In genomic region chr12:19440916-19441315, GRCh38 we compare ENCODE assay signal across 8 cellular contexts. TPM values are rescaled to one million over a fixed set of nuclear protein-coding genes. Genes with fewer than 3 reads are reported as not detected.
DNase-seq lines count a peak whose midpoint lies in the region; ATAC-seq, FAIRE-seq and TF ChIP-seq lines count a peak whose summit lies in the region.

No MANE protein-coding gene starts in this region.

- H3K36me3 ChIP-seq in HEK293 (ENCODE audit: control insufficient read depth in 2 of 2, insufficient read depth in 1 of 2, low read length in 2 of 2) (peaks cover 0 to 6% of the 10 kb centered on the region in 2 experiments; a peak in 1 of 3 replicates), small intestine (ENCODE audit: control insufficient read depth in 2 of 2, insufficient read depth in 2 of 2, low read length in 2 of 2) (no peaks in the 10 kb centered on the region)

- no peak for ATAC-seq in activated B cell treated with CpG ODN at 0.5 μM for 24 hours (ENCODE audit: low read depth)
- ATAC-seq in GM19023 (IDR thresholded peaks at IDR 0.05; ENCODE audit: unreplicated experiment): no peak

- intact Hi-C loops in activated B cell treated with CpG ODN at 0.5 μM for 24 hours (cut with micrococcal nuclease): loop anchor here (2.0 to 5.0 kb wide), 3 partner anchors 16 to 1996 kb away; partner anchors contain the start of gene PYROXD1

- TF ChIP-seq CTCF in HEK293 (tag by site-specific recombination; IDR thresholded peaks at IDR 0.05) (no peak), activated B cell treated with CpG ODN at 0.5 μM for 24 hours (IDR thresholded peaks at IDR 0.05) (no peak), glutamatergic neuron (IDR thresholded peaks at IDR 0.05; ENCODE audit: partially characterized antibody, unreplicated experiment) (no peak)

- POLR2A ChIA-PET in HEK293 (lab: Yijun Ruan, JAX) (no interaction called here), activated B cell treated with CpG ODN at 0.5 μM for 24 hours (lab: Charles Lee) (interaction anchor here (0.6 kb wide), 1 partner anchor 14 kb away, joined by 6 read pairs; no protein-coding TSS in a partner anchor)

- H3K4me3 ChIP-seq in HEK293 (ENCODE audit: low read depth, low read length): peak overlapping the region; percentile 100
- H3K4me3 ChIP-seq in small intestine (ENCODE audit: low read depth in 1 of 2, low read length in 2 of 2): peak overlapping the region; percentile 96 to 98

- CTCF ChIA-PET in HEK293 (lab: Yijun Ruan, JAX): no interaction called here
- CTCF ChIA-PET in activated B cell treated with CpG ODN at 0.5 μM for 24 hours (lab: Charles Lee): no interaction called here

- H3K36me3 Mint-ChIP-seq in activated B cell treated with CpG ODN at 0.5 μM for 24 hours (ENCODE audit: low read depth) (peaks cover 23% of the 10 kb centered on the region), glutamatergic neuron (ENCODE audit: unreplicated experiment) (no peaks in the 10 kb centered on the region)

- H3K9me3 Mint-ChIP-seq in activated B cell treated with CpG ODN at 0.5 μM for 24 hours (no peaks in the 10 kb centered on the region), glutamatergic neuron (ENCODE audit: unreplicated experiment) (peaks cover 9% of the 10 kb centered on the region)

- WGBS in small intestine, 3 donors: 2 to 5% (median 3%) methylated on average over 8 of the region's 8 CpGs

- DNase-seq in activated B cell treated with CpG ODN at 0.5 μM for 24 hours (no peak), glutamatergic neuron (no peak), small intestine (no peak), inferior parietal cortex (ENCODE audit: extremely low spot score) (no peak), NCI-H128 (lab: John Stamatoyannopoulos, UW; ENCODE audit: unreplicated experiment) (no peak), NK-92 (lab: John Stamatoyannopoulos, UW; ENCODE audit: unreplicated experiment) (no peak)

- no peaks in the 10 kb centered on the region for H3K27me3 Mint-ChIP-seq in activated B cell treated with CpG ODN at 0.5 μM for 24 hours
- H3K27me3 Mint-ChIP-seq in glutamatergic neuron (ENCODE audit: unreplicated experiment): peaks cover 7% of the 10 kb centered on the region

- H3K4me1 ChIP-seq in HEK293 (ENCODE audit: control insufficient read depth, insufficient read depth, low read length) (no peaks in the 10 kb centered on the region; the same call in 1 of the 2 replicates), small intestine (ENCODE audit: control insufficient read depth in 2 of 2, insufficient read depth in 1 of 2, low read depth in 1 of 2, low read length in 1 of 2) (peaks cover 0 to 5% of the 10 kb centered on the region in 2 donors)

- FAIRE-seq in small intestine (lab: Jason Lieb, UNC): no peak

- H3K4me3 Mint-ChIP-seq in activated B cell treated with CpG ODN at 0.5 μM for 24 hours (peak overlapping the region; percentile 99), glutamatergic neuron (ENCODE audit: unreplicated experiment) (peak overlapping the region; percentile 85)

- H3K4me1 Mint-ChIP-seq in activated B cell treated with CpG ODN at 0.5 μM for 24 hours (peaks cover 48% of the 10 kb centered on the region), glutamatergic neuron (ENCODE audit: low read depth, unreplicated experiment) (peaks cover 9% of the 10 kb centered on the region)

- no peaks in the 10 kb centered on the region for H3K9me3 ChIP-seq in HEK293 (ENCODE audit: control insufficient read depth, insufficient read depth, low read depth, low read length)
- H3K9me3 ChIP-seq in small intestine (ENCODE audit: control insufficient read depth, low read depth): no peaks in the 10 kb centered on the region

- H3K27me3 ChIP-seq in small intestine (ENCODE audit: control insufficient read depth in 2 of 2, insufficient read depth in 2 of 2, low read length in 2 of 2): no peaks in the 10 kb centered on the region

- H3K27ac Mint-ChIP-seq in activated B cell treated with CpG ODN at 0.5 μM for 24 hours (peak overlapping the region; percentile 92), glutamatergic neuron (ENCODE audit: unreplicated experiment) (peak overlapping the region; percentile 85)

- H3K27ac ChIP-seq in HEK293 (ENCODE audit: extremely low read depth, low read depth, low read length) (peak overlapping the region; percentile 74; the same call in 1 of the 2 replicates), small intestine (ENCODE audit: low read depth in 1 of 2, low read length in 1 of 2) (no peak overlapping the region)

TF ChIP-seq in HEK293, 187 proteins besides CTCF, POLR2A, EP300 and RAD21:
- no peak for TF ChIP-seq FEZF1 (tag by site-specific recombination; IDR thresholded peaks at IDR 0.05)
- no peak for TF ChIP-seq ZNF426 (tag by site-specific recombination; IDR thresholded peaks at IDR 0.05)
- no peak for TF ChIP-seq ZXDB (tag by site-specific recombination; IDR thresholded peaks at IDR 0.05)
- no peak for TF ChIP-seq ZBTB21 (tag by site-specific recombination; IDR thresholded peaks at IDR 0.05)
- TF ChIP-seq SP7 (tag by site-specific recombination; IDR thresholded peaks at IDR 0.05): no peak
TF ChIP-seq in HEK293: peak in this region for 0.

RNA-seq across cellular contexts. Expression of gene AEBP2, which starts 1.6 kb away (rescaled TPM):
- 44.8 and 51.0 TPM in 2 replicates for total RNA-seq in activated B cell treated with CpG ODN at 0.5 μM for 24 hours
- 21.0 TPM for total RNA-seq in glutamatergic neuron (ENCODE audit: unreplicated experiment)
- polyA plus RNA-seq in small intestine: 1 to 10 TPM; 9.2 to 9.7 (median 9.5) TPM
